In the genomic region with DNA sequence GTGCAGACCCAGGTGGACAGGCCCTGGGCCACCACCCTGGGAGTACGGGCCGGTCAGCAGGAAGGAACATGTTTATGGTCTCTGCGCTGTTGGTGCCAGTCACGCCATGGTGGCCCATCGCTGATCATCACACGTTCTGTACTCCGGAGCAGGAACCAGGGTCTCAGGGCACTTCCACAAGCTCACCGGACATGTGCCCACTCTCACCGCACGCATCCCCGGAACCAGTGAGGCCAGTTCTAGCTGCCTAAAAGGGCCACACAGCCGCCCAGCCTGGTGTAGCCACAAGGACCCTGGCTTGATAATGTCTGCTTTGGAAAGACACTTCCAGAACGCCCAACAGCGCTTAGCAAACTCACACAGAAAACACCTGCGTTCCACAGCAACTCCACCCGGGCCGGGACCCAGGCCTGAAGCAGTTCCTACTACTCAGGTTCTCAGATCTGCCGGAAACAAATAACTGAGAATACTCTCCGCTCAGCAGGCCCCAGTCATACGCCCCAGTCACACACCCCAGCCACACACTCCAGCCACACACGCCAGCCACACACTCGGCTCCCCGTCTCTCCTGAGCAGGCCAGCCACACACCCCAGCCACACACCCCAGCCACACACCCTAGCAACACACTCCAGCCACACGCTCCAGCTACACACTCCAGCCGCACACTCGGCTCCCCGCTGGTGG, we compare ENCODE assay signal across 13 cellular contexts.
DNase-seq lines count a peak whose midpoint lies in the region; ATAC-seq and TF ChIP-seq lines count a peak whose summit lies in the region.
"Had no signal": no experiment of that assay in that cellular context is flagged by ENCODE, and none has a peak within 500 bp of the region (broad histone marks: within the 10 kb centered on the region; RNA-seq: fewer than 3 reads in every experiment).

No MANE protein-coding gene starts in this region.

- no peaks in the 10 kb centered on the region for H3K4me1 ChIP-seq in H9 (ENCODE audit: insufficient read depth, low read length)
- H3K4me1 ChIP-seq in esophagus muscularis mucosa, result peaks cover 64 to 81% (median 80%) of the 10 kb centered on the region in 4 donors
- peaks cover 0 to 86% (median 81%) of the 10 kb centered on the region in 4 donors for H3K4me1 ChIP-seq in sigmoid colon
- H3K4me1 ChIP-seq in tibial artery, result peaks cover 9 to 46% (median 30%) of the 10 kb centered on the region in 4 donors

- TF ChIP-seq POLR2A in esophagus muscularis mucosa (IDR thresholded peaks at IDR 0.05; ENCODE audit: low read depth) (no peak), sigmoid colon (IDR thresholded peaks at IDR 0.05) (no peak)

- no peaks in the 10 kb centered on the region for H3K79me1 ChIP-seq in H9 (ENCODE audit: insufficient read depth, low read depth, low read length, poor library complexity, severe bottlenecking)

- peaks cover 7% of the 10 kb centered on the region; the same call in 1 of the 2 replicates for H3K79me2 ChIP-seq in H9 (ENCODE audit: insufficient read depth, low read length)

- H3T11ph ChIP-seq in H9 (ENCODE audit: low read length), result no peak overlapping the region

- H3K18ac ChIP-seq in H9 (ENCODE audit: insufficient read length, low read depth, low read length), result no peak overlapping the region

- no peaks in the 10 kb centered on the region for H3K9me3 Mint-ChIP-seq in H9

- peaks cover 20 to 22% of the 10 kb centered on the region in 2 experiments for H3K4me1 Mint-ChIP-seq in H9

- no peak overlapping the region for H2BK120ac ChIP-seq in H9 (ENCODE audit: low read depth, low read length, poor library complexity, severe bottlenecking)

- TF ChIP-seq EP300 in esophagus muscularis mucosa (IDR thresholded peaks at IDR 0.05) (no peak), sigmoid colon (IDR thresholded peaks at IDR 0.05) (no peak)

- no peaks in the 10 kb centered on the region for H3K9me3 ChIP-seq in H9 (ENCODE audit: control insufficient read depth, low read depth, low read length)
- no peaks in the 10 kb centered on the region for H3K9me3 ChIP-seq in esophagus muscularis mucosa
- H3K9me3 ChIP-seq in sigmoid colon, result no peaks in the 10 kb centered on the region
- no peaks in the 10 kb centered on the region for H3K9me3 ChIP-seq in tibial artery
- H3K9me3 ChIP-seq: SJSA1 had no signal

- no peak overlapping the region for H3K4me3 ChIP-seq in esophagus muscularis mucosa
- no peak overlapping the region for H3K4me3 ChIP-seq in sigmoid colon
- no peak overlapping the region for H3K4me3 ChIP-seq in tibial artery
- H3K4me3 ChIP-seq: SJSA1 had no signal

- no peak overlapping the region for H2BK20ac ChIP-seq in H9 (ENCODE audit: low read depth, low read length, poor library complexity, severe bottlenecking)

- no peak overlapping the region for H2AK5ac ChIP-seq in H9 (ENCODE audit: insufficient read length, low read length)

- no peaks in the 10 kb centered on the region for H3K27me3 Mint-ChIP-seq in H9 (ENCODE audit: low read depth)

- H3K27ac ChIP-seq in H9 (ENCODE audit: insufficient read length, low read depth, low read length), result no peak overlapping the region
- H3K27ac ChIP-seq in esophagus muscularis mucosa (replicated peaks in 1 of 4), result peak overlapping the region in 3 of 4 donors; percentile 76 to 86 (median 76)
- peak overlapping the region in 3 of 4 donors; percentile 66 to 89 (median 87) for H3K27ac ChIP-seq in sigmoid colon
- no peak overlapping the region for H3K27ac ChIP-seq in tibial artery
- H3K27ac ChIP-seq: brain microvascular endothelial cell, SJSA1, VCaP had no signal

- no peak overlapping the region for H2AFZ ChIP-seq in H9 (ENCODE audit: low read length)

- H3K23ac ChIP-seq in H9 (ENCODE audit: insufficient read length, low read depth, low read length), result no peak overlapping the region

- H2BK12ac ChIP-seq in H9 (ENCODE audit: insufficient read length, low read depth, low read length), result no peak overlapping the region

- no peak overlapping the region for H3K9ac ChIP-seq in H9 (ENCODE audit: extremely low read depth, insufficient read length, low read length)

- no peak overlapping the region for H3K4ac ChIP-seq in H9 (ENCODE audit: low read depth, low read length)

- H3K4me2 ChIP-seq in H9 (ENCODE audit: insufficient read depth, insufficient read length, low read length), result no peak overlapping the region

- no peaks in the 10 kb centered on the region for H3K36me3 Mint-ChIP-seq in H9 (ENCODE audit: insufficient read depth in 1 of 3, low read depth in 3 of 3)

- no peak overlapping the region for H3K56ac ChIP-seq in H9 (ENCODE audit: insufficient read length, low read depth, low read length)

- TF ChIP-seq CTCF in H9 (conservative IDR thresholded peaks at IDR 0.05) (no peak), esophagus muscularis mucosa (IDR thresholded peaks at IDR 0.05) (no peak), sigmoid colon (IDR thresholded peaks at IDR 0.05) (no peak), tibial artery (IDR thresholded peaks at IDR 0.05) (no peak)

- no peak overlapping the region for H2BK15ac ChIP-seq in H9 (ENCODE audit: low read depth, low read length)

- H3K27ac Mint-ChIP-seq in H9, result peak overlapping the region in 2 of 3 experiments; percentile 53 to 81; a peak in 4 of 7 replicates

- intact Hi-C loops in esophagus muscularis mucosa (cut with DNase I) (no loop called here), sigmoid colon (cut with DNase I) (no loop called here), tibial artery (cut with DNase I; ENCODE audit: low total_unique reads) (no loop called here)

- H3K36me3 ChIP-seq in esophagus muscularis mucosa (no peaks in the 10 kb centered on the region), sigmoid colon (no peaks in the 10 kb centered on the region), tibial artery (no peaks in the 10 kb centered on the region)
- H3K36me3 ChIP-seq: brain microvascular endothelial cell, SJSA1 had no signal

- H3K14ac ChIP-seq in H9 (ENCODE audit: insufficient read depth, low read length), result peak overlapping the region; percentile 29; the same call in 1 of the 2 replicates

- DNase-seq in activated CD4-positive, CD25-positive, alpha-beta regulatory T cell treated with anti-CD3 and anti-CD28 coated beads, Interleukin-2, amount 50 U/mL, for 72 hours, result peak; percentile 28
- DNase-seq in H9 (peak; percentile 21), esophagus muscularis mucosa (ENCODE audit: extremely low spot score) (no peak), sigmoid colon (peak; percentile 65), tibial artery (no peak), NCI-H748 (lab: John Stamatoyannopoulos, UW; ENCODE audit: unreplicated experiment) (no peak), T1000 (lab: John Stamatoyannopoulos, UW) (no peak)
- DNase-seq: activated effector memory CD4-positive, alpha-beta T cell treated with Interleukin-2 at 50 U/mL for 16 hours; brain microvascular endothelial cell; DMS 273 treated with DMSO at 0.1 percent for 48 hours had no signal

- H4K91ac ChIP-seq in H9 (ENCODE audit: insufficient read length, low read depth, low read length), result no peak overlapping the region

- no peak overlapping the region; a peak in 1 of 5 replicates for H3K4me3 Mint-ChIP-seq in H9

- H4K8ac ChIP-seq in H9 (replicated peaks; ENCODE audit: insufficient read length, low read depth, low read length), result no peak overlapping the region

- H3K23me2 ChIP-seq in H9 (ENCODE audit: insufficient read length, low read depth, low read length, poor library complexity, severe bottlenecking), result no peaks in the 10 kb centered on the region

- no peaks in the 10 kb centered on the region for H3K27me3 ChIP-seq in H9 (ENCODE audit: insufficient read depth, low read length)
- H3K27me3 ChIP-seq in esophagus muscularis mucosa, result no peaks in the 10 kb centered on the region
- no peaks in the 10 kb centered on the region for H3K27me3 ChIP-seq in sigmoid colon
- H3K27me3 ChIP-seq in tibial artery, result no peaks in the 10 kb centered on the region
- H3K27me3 ChIP-seq: brain microvascular endothelial cell, SJSA1 had no signal

- no peak overlapping the region for H2BK5ac ChIP-seq in H9 (ENCODE audit: insufficient read length, low read length)

- ATAC-seq in activated CD4-positive, CD25-positive, alpha-beta regulatory T cell treated with anti-CD3 and anti-CD28 coated beads, Interleukin-2, amount 50 U/mL, for 24 hours, result no peak

- no peak overlapping the region for H4K5ac ChIP-seq in H9 (ENCODE audit: insufficient read length, low read depth, low read length)

- no peaks in the 10 kb centered on the region for H4K20me1 ChIP-seq in H9 (ENCODE audit: control insufficient read depth, insufficient read depth, insufficient read length)

- no CpG with 5 or more reads among the region's 27 CpGs for WGBS in H9 (ENCODE audit: extremely low coverage, insufficient read length, low lambda C conversion rate)
- WGBS in esophagus muscularis mucosa, result 95% methylated on average over 19 of the region's 27 CpGs
- WGBS in sigmoid colon, 2 donors, result 91 to 97% methylated on average over 27 of the region's 27 CpGs

Comparison
In these comparisons a context has a peak if more than half of its experiments do, and no peak if none do; other contexts are left out.
1. DNase-seq: peak in activated CD4-positive, CD25-positive, alpha-beta regulatory T cell treated with anti-CD3 and anti-CD28 coated beads, Interleukin-2, amount 50 U/mL, for 72 hours (single experiment), H9 (single experiment) and sigmoid colon (single experiment); none in esophagus muscularis mucosa (single experiment), tibial artery (0 of 2), NCI-H748 (single experiment) and T1000 (single experiment).
2. H3K27ac ChIP-seq: peak in esophagus muscularis mucosa (3 of 4) and sigmoid colon (3 of 4); none in H9 (single experiment) and tibial artery (0 of 2).